In genomic region chr19:57319869-57320179, GRCh38 we compare ENCODE assay signal across 8 cellular contexts. TPM values are rescaled to one million over a fixed set of nuclear protein-coding genes. Genes with fewer than 3 reads are reported as not detected.
A peak's percentile ranks its signal among the peaks of the same experiment; 100 is the strongest.
DNase-seq lines count a peak whose midpoint lies in the region; ATAC-seq, FAIRE-seq and TF ChIP-seq lines count a peak whose summit lies in the region.

No MANE protein-coding gene starts in this region.

- DNase-seq in SK-N-MC (ENCODE audit: low read depth, low spot score) (no peak), fibroblast of villous mesenchyme (ENCODE audit: low read depth) (no peak), sciatic nerve (ENCODE audit: low spot score) (no peak), hepatic stellate cell (ENCODE audit: low spot score) (no peak), D721Med (ENCODE audit: insufficient read length, low spot score) (no peak), GM12891 (ENCODE audit: insufficient read length, low spot score) (no peak)
- no peak for DNase-seq in activated CD4-positive, alpha-beta T cell treated with anti-CD3 and anti-CD28 coated beads for 4 hours

- H3K9ac ChIP-seq in SK-N-MC (ENCODE audit: insufficient read length): peak overlapping the region; percentile 98

- H3K4me3 ChIP-seq in SK-N-MC (peak overlapping the region; percentile 93), fibroblast of villous mesenchyme (ENCODE audit: low read depth, low read length) (peak overlapping the region; percentile 90)

- peaks cover 20% of the 10 kb centered on the region for H3K36me3 ChIP-seq in SK-N-MC (ENCODE audit: insufficient read depth, low read length)

- H3K9me3 ChIP-seq in SK-N-MC (ENCODE audit: low read depth, low read length): no peaks in the 10 kb centered on the region

- TF ChIP-seq CTCF in fibroblast of villous mesenchyme (IDR thresholded peaks at IDR 0.05; ENCODE audit: insufficient read depth, low read depth, low read length): no peak
- no peak for TF ChIP-seq CTCF in D721Med (IDR thresholded peaks at IDR 0.05; ENCODE audit: insufficient read depth, missing control alignments)

- ATAC-seq in GM18873 (IDR thresholded peaks at IDR 0.05; ENCODE audit: low FRiP score, unreplicated experiment): peak; percentile 19
- peak; percentile 23 for ATAC-seq in sciatic nerve

- intact Hi-C loops in sciatic nerve (cut with DNase I): no loop called here

- H3K27ac ChIP-seq in SK-N-MC: peak overlapping the region; percentile 70

- no peak for TF ChIP-seq POLR2A in GM12891 (IDR thresholded peaks at IDR 0.05; ENCODE audit: low read depth, low read length)

- no peak for FAIRE-seq in D721Med (lab: Jason Lieb, UNC)
- FAIRE-seq in GM12891 (lab: Jason Lieb, UNC): no peak

TF ChIP-seq in GM12891, 5 proteins besides CTCF, POLR2A, EP300 and RAD21:
- TF ChIP-seq SPI1 (IDR thresholded peaks at IDR 0.05; ENCODE audit: low read depth, low read length) (no peak), POU2F2 (IDR thresholded peaks at IDR 0.05; ENCODE audit: low read depth, low read length) (no peak), TAF1 (IDR thresholded peaks at IDR 0.05; ENCODE audit: low read depth, low read length) (no peak), PAX5 (IDR thresholded peaks at IDR 0.05; ENCODE audit: insufficient read depth, low read length, severe bottlenecking) (no peak), POLR2AphosphoS5 (IDR thresholded peaks at IDR 0.05; ENCODE audit: low read depth, low read length) (no peak)

RNA-seq across cellular contexts. Expression of gene ZNF543, which starts 0.4 kb away (rescaled TPM):
- total RNA-seq in fibroblast of villous mesenchyme: 9.7 and 10.4 TPM in 2 replicates
- total RNA-seq in sciatic nerve: 7.0 TPM
- 1.4 TPM for polyA plus RNA-seq in GM12891 (2012; ENCODE audit: low read depth, missing spikeins)

RNA-seq across cellular contexts. Expression of gene ZNF304, which starts 31.2 kb away (rescaled TPM):
- total RNA-seq in fibroblast of villous mesenchyme (9.0 and 11.2 TPM in 2 replicates), sciatic nerve (9.2 TPM)
- 4.6 TPM for polyA plus RNA-seq in GM12891 (2012; ENCODE audit: low read depth, missing spikeins)

RNA-seq across cellular contexts. Expression of gene ZNF460, which starts 39.5 kb away (rescaled TPM):
- 86.0 and 91.1 TPM in 2 replicates for total RNA-seq in fibroblast of villous mesenchyme
- total RNA-seq in sciatic nerve: 80.5 TPM
- polyA plus RNA-seq in GM12891 (2012; ENCODE audit: low read depth, missing spikeins): 1.2 TPM

RNA-seq across cellular contexts. Expression of gene TRAPPC2B, which starts 43.5 kb away (rescaled TPM):
- total RNA-seq in fibroblast of villous mesenchyme (8.4 and 11.7 TPM in 2 replicates), sciatic nerve (6.0 TPM)
- 16.3 TPM for polyA plus RNA-seq in GM12891 (2012; ENCODE audit: low read depth, missing spikeins)

RNA-seq across cellular contexts. Expression of gene ZNF547, which starts 43.5 kb away (rescaled TPM):
- total RNA-seq in fibroblast of villous mesenchyme: 1.9 and 6.0 TPM in 2 replicates
- 4.0 TPM for total RNA-seq in sciatic nerve
- polyA plus RNA-seq in GM12891 (2012; ENCODE audit: low read depth, missing spikeins): 0.95 TPM
